In the genomic region with DNA sequence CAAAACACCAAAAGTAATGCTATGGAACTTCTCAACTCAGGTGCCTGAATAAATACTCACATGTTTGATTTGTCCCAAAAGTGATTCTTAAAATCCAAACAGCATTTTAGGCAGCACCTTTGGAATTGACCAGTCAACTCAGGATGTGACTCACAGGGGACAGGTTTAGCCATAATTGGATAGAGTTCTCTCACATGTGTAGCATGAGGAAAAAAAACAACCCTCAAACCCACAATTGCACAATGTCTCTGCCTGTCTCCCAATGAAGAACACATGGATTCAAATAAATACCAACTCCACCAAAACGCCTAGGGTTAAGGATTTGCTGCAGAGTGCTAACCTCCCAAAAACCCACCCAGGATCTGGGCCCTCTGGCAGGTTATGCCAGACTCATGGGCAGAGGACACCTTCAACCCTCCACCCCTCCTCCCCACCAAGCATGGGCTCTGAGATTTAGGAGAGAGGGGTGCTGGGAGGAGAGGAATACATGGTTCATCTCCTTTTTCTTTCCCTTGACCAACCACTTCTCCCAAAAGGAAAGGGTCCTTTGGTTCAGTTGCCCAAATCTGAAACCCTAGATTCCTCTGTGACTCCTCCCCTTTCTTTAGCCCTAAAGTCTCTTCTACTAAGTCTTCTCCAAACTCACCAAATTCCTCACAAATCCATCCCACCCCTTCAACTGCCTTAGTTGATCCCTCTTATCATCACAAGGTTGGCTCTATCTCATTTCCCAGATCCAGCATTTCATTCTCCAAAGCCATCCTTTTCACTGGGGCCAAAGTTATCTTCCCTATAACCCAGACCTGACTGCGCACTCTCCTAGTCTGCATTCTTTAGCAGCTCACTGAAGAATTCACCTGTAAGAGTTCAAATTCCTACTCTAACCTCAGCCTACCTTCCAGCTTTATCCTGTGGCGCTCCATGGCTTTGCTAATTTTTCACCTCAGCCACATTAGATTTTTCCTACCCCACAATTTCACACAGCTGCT, we compare ENCODE assay signal across 9 cellular contexts. TPM values are rescaled to one million over a fixed set of nuclear protein-coding genes. Genes with fewer than 3 reads are reported as not detected.
DNase-seq lines count a peak whose midpoint lies in the region; ATAC-seq and TF ChIP-seq lines count a peak whose summit lies in the region.
"Had no signal": no experiment of that assay in that cellular context is flagged by ENCODE, and none has a peak within 500 bp of the region (broad histone marks: within the 10 kb centered on the region; RNA-seq: fewer than 3 reads in every experiment).

No MANE protein-coding gene starts in this region.

- CTCF ChIA-PET in Caco-2 (lab: Charles Lee) (interaction anchor here (0.7 to 2.0 kb wide), 4 partner anchors 10 to 57 kb away, joined by 3 to 8 read pairs (median 4); no protein-coding TSS in a partner anchor), MCF 10A (lab: Yijun Ruan, JAX) (interaction anchor here (0.7 to 13.9 kb wide), 5 partner anchors 17 to 60 kb away, joined by 3 to 113 read pairs (median 16); no protein-coding TSS in a partner anchor)

- DNase-seq in Caco-2: peak; percentile 78
- DNase-seq in Kasumi-1 (lab: John Stamatoyannopoulos, UW): peak; percentile 27 to 32
- DNase-seq in MCF 10A (ENCODE audit: unreplicated experiment): peak; percentile 95
- no peak for DNase-seq in neural crest cell (ENCODE audit: low read depth, low spot score)
- no peak for DNase-seq in natural killer cell
- DNase-seq in activated T-cell treated with anti-CD3 and anti-CD28 coated beads, Interleukin-2, amount 50 U/mL, for 1 hour: no peak
- DNase-seq: stimulated activated CD4-positive, alpha-beta T cell treated with anti-CD3 and anti-CD28 coated beads, Interleukin-2, amount 100 ng/mL, for 24 hours had no signal

- peak overlapping the region; percentile 56 for H3K27ac Mint-ChIP-seq in Caco-2 (ENCODE audit: unreplicated experiment)
- peak overlapping the region; percentile 96 for H3K27ac Mint-ChIP-seq in MCF 10A (ENCODE audit: low read depth, unreplicated experiment)
- peak overlapping the region; percentile 0 for H3K27ac Mint-ChIP-seq in neural crest cell (ENCODE audit: unreplicated experiment)
- peak overlapping the region in 1 of 2 donors; percentile 5 for H3K27ac Mint-ChIP-seq in natural killer cell

- H3K4me1 Mint-ChIP-seq in Caco-2 (ENCODE audit: low read depth, unreplicated experiment): peaks cover 61% of the 10 kb centered on the region
- H3K4me1 Mint-ChIP-seq in MCF 10A (ENCODE audit: insufficient read depth, unreplicated experiment): peaks cover 65% of the 10 kb centered on the region
- H3K4me1 Mint-ChIP-seq in neural crest cell: peaks cover 43% of the 10 kb centered on the region
- peaks cover 55 to 61% of the 10 kb centered on the region in 2 donors for H3K4me1 Mint-ChIP-seq in natural killer cell

- BruUV-seq in Caco-2 (replicated peaks; lab: Mats Ljungman, UMichigan): no TSS peak
- no TSS peak for BruUV-seq in MCF 10A (replicated peaks; lab: Mats Ljungman, UMichigan)

- H3K36me3 Mint-ChIP-seq in Caco-2 (ENCODE audit: insufficient read depth, unreplicated experiment) (peaks cover 7% of the 10 kb centered on the region), MCF 10A (ENCODE audit: insufficient read depth, unreplicated experiment) (peaks cover 6% of the 10 kb centered on the region), neural crest cell (ENCODE audit: low read depth) (no peaks in the 10 kb centered on the region), natural killer cell (no peaks in the 10 kb centered on the region)

- peaks cover 56% of the 10 kb centered on the region for H3K4me1 ChIP-seq in Caco-2

- ATAC-seq in GM21619 (IDR thresholded peaks at IDR 0.05; ENCODE audit: unreplicated experiment): no peak
- ATAC-seq in natural killer cell: no peak
- no peak for ATAC-seq in HG03469 (IDR thresholded peaks at IDR 0.05; ENCODE audit: unreplicated experiment)

- no peaks in the 10 kb centered on the region for H3K27me3 ChIP-seq in Caco-2 (replicated peaks; ENCODE audit: control insufficient read depth, insufficient read depth, low read length)

- POLR2A ChIA-PET in Caco-2 (lab: Charles Lee) (interaction anchor here (0.7 to 1.0 kb wide), 2 partner anchors 132 to 242 kb away, joined by 3 read pairs; no protein-coding TSS in a partner anchor), MCF 10A (lab: Yijun Ruan, JAX) (interaction anchor here (0.6 to 6.8 kb wide), 15 partner anchors 8 to 437 kb away, joined by 3 to 33 read pairs (median 3); partner anchors contain the start of gene SRPRB)

- H3K9me3 ChIP-seq in Caco-2: no peaks in the 10 kb centered on the region; the same call in 1 of the 2 replicates

- intact Hi-C loops in Caco-2 (cut with micrococcal nuclease; ENCODE audit: unreplicated experiment) (loop anchor here (2.0 to 5.0 kb wide), 3 partner anchors 30 to 244 kb away; partner anchors contain the start of genes ANAPC13 and CEP63), MCF 10A (cut with micrococcal nuclease) (no loop called here), natural killer cell (cut with micrococcal nuclease) (no loop called here)

- no peaks in the 10 kb centered on the region for H3K27me3 Mint-ChIP-seq in Caco-2 (ENCODE audit: insufficient read depth, unreplicated experiment)
- H3K27me3 Mint-ChIP-seq in MCF 10A (ENCODE audit: insufficient read depth, unreplicated experiment): no peaks in the 10 kb centered on the region
- H3K27me3 Mint-ChIP-seq in neural crest cell (ENCODE audit: low read depth): no peaks in the 10 kb centered on the region
- H3K27me3 Mint-ChIP-seq in natural killer cell (ENCODE audit: low read depth in 2 of 2): no peaks in the 10 kb centered on the region

- no peak overlapping the region for H3K4me3 ChIP-seq in Caco-2 (ENCODE audit: low read depth, low read length)

- H3K36me3 ChIP-seq in Caco-2 (ENCODE audit: control insufficient read depth, insufficient read depth, low read length): no peaks in the 10 kb centered on the region

- peaks cover 13% of the 10 kb centered on the region for H3K9me3 Mint-ChIP-seq in Caco-2 (ENCODE audit: unreplicated experiment)
- peaks cover 7% of the 10 kb centered on the region for H3K9me3 Mint-ChIP-seq in MCF 10A (ENCODE audit: unreplicated experiment)
- H3K9me3 Mint-ChIP-seq in neural crest cell: no peaks in the 10 kb centered on the region
- no peaks in the 10 kb centered on the region for H3K9me3 Mint-ChIP-seq in natural killer cell

- peak overlapping the region; percentile 52 for H3K4me3 Mint-ChIP-seq in Caco-2 (ENCODE audit: unreplicated experiment)
- H3K4me3 Mint-ChIP-seq in MCF 10A (ENCODE audit: unreplicated experiment): peak overlapping the region; percentile 41
- no peak overlapping the region for H3K4me3 Mint-ChIP-seq in neural crest cell
- no peak overlapping the region for H3K4me3 Mint-ChIP-seq in natural killer cell

- TF ChIP-seq CTCF in Caco-2 (IDR thresholded peaks at IDR 0.05; ENCODE audit: insufficient read depth in 1 of 2, low read depth in 1 of 2, low read length in 1 of 2, severe bottlenecking in 1 of 2, unreplicated experiment in 1 of 2): no peak
- no peak for TF ChIP-seq CTCF in MCF 10A (IDR thresholded peaks at IDR 0.05; ENCODE audit: unreplicated experiment)
- no peak for TF ChIP-seq CTCF in neural crest cell (conservative IDR thresholded peaks at IDR 0.05)
- TF ChIP-seq CTCF in natural killer cell (IDR thresholded peaks at IDR 0.05): no peak

RNA-seq across cellular contexts. Expression of gene RYK, which starts 7.7 kb away (rescaled TPM):
- total RNA-seq in Caco-2 (2022) (101 and 102 TPM in 2 replicates), MCF 10A (2022) (76.1 and 79.8 TPM in 2 replicates), neural crest cell (56.1 and 57.4 TPM in 2 replicates), natural killer cell (10 to 100 TPM; 56.7 to 69.5 (median 56.8) TPM)

Comparison
In these comparisons a context has a peak if more than half of its experiments do, and no peak if none do; other contexts are left out.
1. DNase-seq: peak in Caco-2 (2 of 2), Kasumi-1 (2 of 2) and MCF 10A (single experiment); none in neural crest cell (single experiment), natural killer cell (single experiment) and activated T-cell treated with anti-CD3 and anti-CD28 coated beads, Interleukin-2, amount 50 U/mL, for 1 hour (single experiment).
2. H3K4me3 Mint-ChIP-seq: peak in Caco-2 (single experiment) and MCF 10A (single experiment); none in neural crest cell (single experiment) and natural killer cell (single experiment).